In the genomic region with DNA sequence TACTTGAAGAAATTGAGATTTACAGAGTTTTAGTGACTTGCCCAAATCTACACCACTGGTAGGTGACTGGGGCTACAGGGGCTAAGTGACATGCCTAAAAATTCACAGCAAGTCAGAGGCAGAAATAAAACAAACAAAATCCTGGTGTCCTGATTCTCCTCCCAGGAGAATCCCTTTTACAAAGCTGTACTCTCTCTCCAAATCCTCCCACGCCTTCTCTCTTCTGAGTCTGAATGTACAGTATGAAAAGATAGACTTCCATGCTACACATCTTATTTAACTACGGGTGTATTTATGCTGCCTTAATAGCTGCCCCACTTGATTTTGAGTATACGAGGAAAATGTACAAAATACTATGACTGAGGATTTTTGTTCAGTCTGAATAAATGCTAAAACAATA, we compare ENCODE assay signal across 24 cellular contexts.
DNase-seq lines count a peak whose midpoint lies in the region; ATAC-seq and TF ChIP-seq lines count a peak whose summit lies in the region.
"Had no signal": no experiment of that assay in that cellular context is flagged by ENCODE, and none has a peak within 500 bp of the region (broad histone marks: within the 10 kb centered on the region; RNA-seq: fewer than 3 reads in every experiment).

No MANE protein-coding gene starts in this region.

- H3K4me3 ChIP-seq in SK-N-MC (no peak overlapping the region), fibroblast of mammary gland (ENCODE audit: control insufficient read depth, low read depth, low read length) (no peak overlapping the region)
- H3K4me3 ChIP-seq: BLaER1, hepatocyte, lower lobe of right lung, psoas muscle, upper lobe of left lung had no signal

- TF ChIP-seq CTCF in fibroblast of mammary gland (conservative IDR thresholded peaks at IDR 0.05; ENCODE audit: control insufficient read depth, insufficient read depth, low read depth, low read length) (no peak), osteocyte (IDR thresholded peaks at IDR 0.05) (no peak)

- no peaks in the 10 kb centered on the region for H3K36me3 ChIP-seq in SK-N-MC (ENCODE audit: insufficient read depth, low read length)
- H3K36me3 ChIP-seq: BLaER1, lower lobe of right lung, upper lobe of left lung had no signal

- peak overlapping the region; percentile 94 for H3K27ac Mint-ChIP-seq in osteocyte (ENCODE audit: unreplicated experiment)
- H3K27ac Mint-ChIP-seq: activated B cell treated with CpG ODN at 0.5 μM for 24 hours; activated naive CD4-positive, alpha-beta T cell treated with anti-CD3 and anti-CD28 coated beads, Interleukin-2, amount 50 U/mL, for 24 hours; activated T-helper 1 cell treated with anti-CD3 and anti-CD28 coated beads, Interleukin-12 subunit alpha, Interleukin-12 subunit beta, Interleukin-2, Interleukin-4 antibody, amounts not matched to agents 30 ng/mL and 10 ng/mL and 1 ng/mL, durations not matched to agents 14 hours and 24 hours and 36 hours; IgD-negative memory B cell had no signal

- no peaks in the 10 kb centered on the region for H3K27me3 Mint-ChIP-seq in osteocyte (ENCODE audit: unreplicated experiment)

- 0 out of 2 replicates have a peak overlapping the region, but pooled peaks have one; percentile 1 for H3K27ac ChIP-seq in SK-N-MC
- H3K27ac ChIP-seq: BLaER1, hepatocyte, lower lobe of right lung, psoas muscle, upper lobe of left lung had no signal

- DNase-seq in EL (peak; percentile 9), SK-N-MC (ENCODE audit: low read depth, low spot score) (no peak), fibroblast of mammary gland (ENCODE audit: low read depth) (peak; percentile 49), osteocyte (ENCODE audit: extremely low spot score, unreplicated experiment) (no peak), GOT3 (lab: John Stamatoyannopoulos, UW) (no peak), Ammon's horn (ENCODE audit: low spot score) (no peak)
- DNase-seq: activated B cell treated with CpG ODN at 0.5 μM for 24 hours, aorta, Caco-2, lower lobe of right lung, NCI-H1105, NCI-H2029, NCI-H748 treated with DMSO at 0.1 percent for 48 hours, psoas muscle, RPMI8226, T1000, upper lobe of left lung had no signal

- ATAC-seq in GM21717 (IDR thresholded peaks at IDR 0.05; ENCODE audit: unreplicated experiment) = no peak
- no peak for ATAC-seq in GM21528 (IDR thresholded peaks at IDR 0.05; ENCODE audit: low FRiP score, unreplicated experiment)
- ATAC-seq: lower lobe of right lung, psoas muscle had no signal

- H3K9me3 Mint-ChIP-seq in osteocyte (ENCODE audit: unreplicated experiment) = peaks cover 4% of the 10 kb centered on the region
- H3K9me3 Mint-ChIP-seq: activated T-helper 1 cell treated with anti-CD3 and anti-CD28 coated beads, Interleukin-12 subunit alpha, Interleukin-12 subunit beta, Interleukin-2, Interleukin-4 antibody, amounts not matched to agents 30 ng/mL and 10 ng/mL and 1 ng/mL, durations not matched to agents 14 hours and 24 hours and 36 hours had no signal

- H3K36me3 Mint-ChIP-seq in osteocyte (ENCODE audit: unreplicated experiment) = peaks cover 30% of the 10 kb centered on the region
- H3K36me3 Mint-ChIP-seq: activated naive CD4-positive, alpha-beta T cell treated with anti-CD3 and anti-CD28 coated beads, Interleukin-2, amount 50 U/mL, for 24 hours; IgD-negative memory B cell had no signal

- H3K9ac ChIP-seq in SK-N-MC (ENCODE audit: insufficient read length) = no peak overlapping the region
- H3K9ac ChIP-seq: BLaER1 had no signal

- H3K9me3 ChIP-seq in SK-N-MC (ENCODE audit: low read depth, low read length) = no peaks in the 10 kb centered on the region
- H3K9me3 ChIP-seq: Caco-2, lower lobe of right lung, psoas muscle had no signal

- no peak overlapping the region for H3K4me3 Mint-ChIP-seq in osteocyte (ENCODE audit: unreplicated experiment)
- H3K4me3 Mint-ChIP-seq: activated B cell treated with CpG ODN at 0.5 μM for 24 hours; activated naive CD4-positive, alpha-beta T cell treated with anti-CD3 and anti-CD28 coated beads, Interleukin-2, amount 50 U/mL, for 24 hours; activated T-helper 1 cell treated with anti-CD3 and anti-CD28 coated beads, Interleukin-12 subunit alpha, Interleukin-12 subunit beta, Interleukin-2, Interleukin-4 antibody, amounts not matched to agents 30 ng/mL and 10 ng/mL and 1 ng/mL, durations not matched to agents 14 hours and 24 hours and 36 hours; IgD-negative memory B cell had no signal

- peaks cover 53% of the 10 kb centered on the region for H3K4me1 Mint-ChIP-seq in osteocyte (ENCODE audit: unreplicated experiment)
- H3K4me1 Mint-ChIP-seq: activated B cell treated with CpG ODN at 0.5 μM for 24 hours; activated naive CD4-positive, alpha-beta T cell treated with anti-CD3 and anti-CD28 coated beads, Interleukin-2, amount 50 U/mL, for 24 hours; IgD-negative memory B cell had no signal

Comparison
In these comparisons a context has a peak if more than half of its experiments do, and no peak if none do; other contexts are left out.
1. DNase-seq: peak in EL (single experiment) and fibroblast of mammary gland (single experiment); none in SK-N-MC (single experiment), osteocyte (single experiment), GOT3 (single experiment) and Ammon's horn (single experiment).